Comparison of ENCODE assay signal across 18 cellular contexts in genomic region chr3:5391226-5391625, GRCh38.
DNase-seq lines count a peak whose midpoint lies in the region; ATAC-seq and TF ChIP-seq lines count a peak whose summit lies in the region.
"Had no signal": no experiment of that assay in that cellular context is flagged by ENCODE, and none has a peak within 500 bp of the region (broad histone marks: within the 10 kb centered on the region; RNA-seq: fewer than 3 reads in every experiment).

No MANE protein-coding gene starts in this region.

- no peaks in the 10 kb centered on the region for H3K27me3 ChIP-seq in Caco-2 (replicated peaks; ENCODE audit: control insufficient read depth, insufficient read depth, low read length)
- no peaks in the 10 kb centered on the region for H3K27me3 ChIP-seq in esophagus muscularis mucosa
- H3K27me3 ChIP-seq: BE2C had no signal

- H3K27me3 Mint-ChIP-seq in Caco-2 (ENCODE audit: insufficient read depth, unreplicated experiment) (no peaks in the 10 kb centered on the region), IgD-negative memory B cell (peaks cover 2% of the 10 kb centered on the region)
- no peaks in the 10 kb centered on the region for H3K27me3 Mint-ChIP-seq in stimulated activated memory B cell treated with anti-CD40 and anti-IgM and Interleukin-4, amounts not matched to agents 10 μg/mL and 1 μg/mL and 100 μg/mL, for 72 hours

- intact Hi-C loops in Caco-2 (cut with micrococcal nuclease; ENCODE audit: unreplicated experiment), result no loop called here
- intact Hi-C loops in esophagus muscularis mucosa (cut with DNase I), result no loop called here

- POLR2A ChIA-PET in Caco-2 (lab: Charles Lee), result no interaction called here

- H3K4me1 Mint-ChIP-seq in Caco-2 (ENCODE audit: low read depth, unreplicated experiment) (peaks cover 22% of the 10 kb centered on the region), IgD-negative memory B cell (peaks cover 26 to 32% (median 29%) of the 10 kb centered on the region in 3 donors)
- peaks cover 35% of the 10 kb centered on the region for H3K4me1 Mint-ChIP-seq in stimulated activated memory B cell treated with anti-CD40 and anti-IgM and Interleukin-4, amounts not matched to agents 10 μg/mL and 1 μg/mL and 100 μg/mL, for 72 hours
- H3K4me1 Mint-ChIP-seq: CD4-positive, CD25-positive, alpha-beta regulatory T cell; CD8-positive, alpha-beta memory T cell; GM23338 had no signal

- H3K36me3 ChIP-seq in Caco-2 (ENCODE audit: control insufficient read depth, insufficient read depth, low read length) (no peaks in the 10 kb centered on the region), esophagus muscularis mucosa (no peaks in the 10 kb centered on the region)
- H3K36me3 ChIP-seq: BE2C had no signal

- H3K4me3 ChIP-seq in Caco-2 (ENCODE audit: low read depth, low read length), result no peak overlapping the region
- no peak overlapping the region for H3K4me3 ChIP-seq in esophagus muscularis mucosa
- H3K4me3 ChIP-seq: GM23338, K562 had no signal

- H3K4me1 ChIP-seq in Caco-2 (peaks cover 34% of the 10 kb centered on the region), esophagus muscularis mucosa (no peaks in the 10 kb centered on the region)
- H3K4me1 ChIP-seq: BE2C had no signal

- H3K9me3 ChIP-seq in Caco-2, result no peaks in the 10 kb centered on the region
- no peaks in the 10 kb centered on the region for H3K9me3 ChIP-seq in esophagus muscularis mucosa
- H3K9me3 ChIP-seq: BE2C had no signal

- H3K36me3 Mint-ChIP-seq in Caco-2 (ENCODE audit: insufficient read depth, unreplicated experiment) (no peaks in the 10 kb centered on the region), IgD-negative memory B cell (peaks cover 2% of the 10 kb centered on the region)
- H3K36me3 Mint-ChIP-seq in stimulated activated memory B cell treated with anti-CD40 and anti-IgM and Interleukin-4, amounts not matched to agents 10 μg/mL and 1 μg/mL and 100 μg/mL, for 72 hours, result no peaks in the 10 kb centered on the region
- H3K36me3 Mint-ChIP-seq: CD4-positive, CD25-positive, alpha-beta regulatory T cell; CD8-positive, alpha-beta memory T cell had no signal

- TF ChIP-seq POLR2A in esophagus muscularis mucosa (IDR thresholded peaks at IDR 0.05; ENCODE audit: low read depth), result no peak

- no peak for DNase-seq in Caco-2
- DNase-seq in esophagus muscularis mucosa (ENCODE audit: extremely low spot score), result peak; percentile 64
- no peak for DNase-seq in SHP77 treated with DMSO at 0.1 percent for 48 hours (lab: John Stamatoyannopoulos, UW)
- no peak for DNase-seq in DMS79 treated with DMSO at 0.1 percent for 48 hours (lab: John Stamatoyannopoulos, UW)
- no peak for DNase-seq in NCI-H2107 (lab: John Stamatoyannopoulos, UW)
- DNase-seq: BE2C; C1 segment of cervical spinal cord; CD4-positive, CD25-positive, alpha-beta regulatory T cell; CD8-positive, alpha-beta memory T cell; COR-L47; DND-41; HCEC 1CT had no signal

- 45% methylated on average over 3 of the region's 3 CpGs for WGBS in esophagus muscularis mucosa

- no peak overlapping the region for H3K27ac ChIP-seq in esophagus muscularis mucosa (replicated peaks in 1 of 4)
- H3K27ac ChIP-seq: HL-60 had no signal

- TF ChIP-seq CTCF in Caco-2 (IDR thresholded peaks at IDR 0.05; ENCODE audit: insufficient read depth in 1 of 2, low read depth in 1 of 2, low read length in 1 of 2, severe bottlenecking in 1 of 2, unreplicated experiment in 1 of 2) (no peak), esophagus muscularis mucosa (IDR thresholded peaks at IDR 0.05) (no peak)

- CTCF ChIA-PET in Caco-2 (lab: Charles Lee), result no interaction called here

- H3K27ac Mint-ChIP-seq in Caco-2 (ENCODE audit: unreplicated experiment), result peak overlapping the region; percentile 78
- peak overlapping the region in 2 of 3 donors; percentile 29 to 59 for H3K27ac Mint-ChIP-seq in IgD-negative memory B cell
- H3K27ac Mint-ChIP-seq in stimulated activated memory B cell treated with anti-CD40 and anti-IgM and Interleukin-4, amounts not matched to agents 10 μg/mL and 1 μg/mL and 100 μg/mL, for 72 hours, result peak overlapping the region; percentile 71
- H3K27ac Mint-ChIP-seq: CD4-positive, CD25-positive, alpha-beta regulatory T cell; GM23338 had no signal

- H3K4me3 Mint-ChIP-seq in Caco-2 (ENCODE audit: unreplicated experiment) (no peak overlapping the region), IgD-negative memory B cell (peak overlapping the region in 3 of 4 donors; percentile 60 to 75 (median 65))
- no peak overlapping the region for H3K4me3 Mint-ChIP-seq in stimulated activated memory B cell treated with anti-CD40 and anti-IgM and Interleukin-4, amounts not matched to agents 10 μg/mL and 1 μg/mL and 100 μg/mL, for 72 hours
- H3K4me3 Mint-ChIP-seq: CD4-positive, CD25-positive, alpha-beta regulatory T cell; CD8-positive, alpha-beta memory T cell; GM23338 had no signal

- H3K9me3 Mint-ChIP-seq in Caco-2 (ENCODE audit: unreplicated experiment) (no peaks in the 10 kb centered on the region), IgD-negative memory B cell (no peaks in the 10 kb centered on the region)
- H3K9me3 Mint-ChIP-seq in stimulated activated memory B cell treated with anti-CD40 and anti-IgM and Interleukin-4, amounts not matched to agents 10 μg/mL and 1 μg/mL and 100 μg/mL, for 72 hours, result no peaks in the 10 kb centered on the region
- H3K9me3 Mint-ChIP-seq: CD8-positive, alpha-beta memory T cell had no signal

- BruUV-seq in Caco-2 (replicated peaks; lab: Mats Ljungman, UMichigan), result no TSS peak

- no peak for ATAC-seq in stimulated activated memory B cell treated with anti-CD40 and anti-IgM and Interleukin-4, amounts not matched to agents 10 μg/mL and 1 μg/mL and 100 μg/mL, for 72 hours
- no peak for ATAC-seq in GM18519 (IDR thresholded peaks at IDR 0.05; ENCODE audit: low FRiP score, unreplicated experiment)
- ATAC-seq: GM23338, K562 had no signal

- TF ChIP-seq EP300 in esophagus muscularis mucosa (IDR thresholded peaks at IDR 0.05), result no peak

Comparison
In these comparisons a context has a peak if more than half of its experiments do, and no peak if none do; other contexts are left out.
1. H3K4me3 Mint-ChIP-seq: peak in IgD-negative memory B cell (3 of 4); none in Caco-2 (single experiment) and stimulated activated memory B cell treated with anti-CD40 and anti-IgM and Interleukin-4, amounts not matched to agents 10 μg/mL and 1 μg/mL and 100 μg/mL, for 72 hours (single experiment).
2. Peak in every context shown above with its lines, with median percentiles within 50 percentile points of each other: H3K27ac Mint-ChIP-seq.